ENCODE assay signal across 14 cellular contexts in genomic region chr7:16740996-16741395, GRCh38.
"Had no signal": no experiment of that assay in that cellular context is flagged by ENCODE, and none has a peak within 500 bp of the region (broad histone marks: within the 10 kb centered on the region; RNA-seq: fewer than 3 reads in every experiment).

No MANE protein-coding gene starts in this region.

- ATAC-seq: activated CD8-positive, alpha-beta memory T cell treated with anti-CD3 and anti-CD28 coated beads, Interleukin-2, amount 10 ng/mL, durations not matched to agents 7 days and 5 days had no signal

- H3K27ac ChIP-seq: psoas muscle had no signal

- H3K9me3 ChIP-seq: psoas muscle, sigmoid colon, stomach had no signal

- H3K27ac Mint-ChIP-seq: activated CD8-positive, alpha-beta memory T cell treated with anti-CD3 and anti-CD28 coated beads, Interleukin-2, amount 10 ng/mL, durations not matched to agents 7 days and 5 days; activated naive CD8-positive, alpha-beta T cell; activated T-cell treated with anti-CD3 and anti-CD28 coated beads, Interleukin-2, amount 50 U/mL, for 24 hours; natural killer cell treated with Interleukin-12 subunit alpha and Interleukin-12 subunit beta and Interleukin-15 and Interleukin-18, amount 100 ng/mL, for 72 hours; T-helper 2 cell treated with Interferon-gamma antibody and Interleukin-4, amounts not matched to agents 5 μg/mL and 100 μg/mL, for 36 hours had no signal

- H3K9me3 Mint-ChIP-seq: activated T-cell treated with anti-CD3 and anti-CD28 coated beads, Interleukin-2, amount 50 U/mL, for 24 hours; natural killer cell treated with Interleukin-12 subunit alpha and Interleukin-12 subunit beta and Interleukin-15 and Interleukin-18, amount 100 ng/mL, for 72 hours; T-helper 2 cell treated with Interferon-gamma antibody and Interleukin-4, amounts not matched to agents 5 μg/mL and 100 μg/mL, for 36 hours had no signal

- DNase-seq: activated CD4-positive, alpha-beta T cell treated with anti-CD3 and anti-CD28 coated beads, Interleukin-2, amount 50 U/mL, for 48 hours; activated CD8-positive, alpha-beta memory T cell treated with anti-CD3 and anti-CD28 coated beads, Interleukin-2, amount 10 ng/mL, durations not matched to agents 7 days and 5 days; activated effector memory CD4-positive, alpha-beta T cell treated with Interleukin-2 at 50 U/mL for 16 hours; activated T-cell treated with anti-CD3 and anti-CD28 coated beads, Interleukin-2, amount 50 U/mL, for 24 hours; nucleus accumbens; psoas muscle; sigmoid colon; stimulated activated CD4-positive, alpha-beta T cell treated with anti-CD3 and anti-CD28 coated beads, Interleukin-12 subunit alpha, Interleukin-12 subunit beta, amount 100 ng/mL, for 4 hours; stomach; SW 1271 had no signal

- H3K27me3 Mint-ChIP-seq: activated CD8-positive, alpha-beta memory T cell treated with anti-CD3 and anti-CD28 coated beads, Interleukin-2, amount 10 ng/mL, durations not matched to agents 7 days and 5 days; activated naive CD8-positive, alpha-beta T cell; activated T-cell treated with anti-CD3 and anti-CD28 coated beads, Interleukin-2, amount 50 U/mL, for 24 hours had no signal

- H3K4me1 ChIP-seq: psoas muscle had no signal

- H3K36me3 Mint-ChIP-seq: activated CD8-positive, alpha-beta memory T cell treated with anti-CD3 and anti-CD28 coated beads, Interleukin-2, amount 10 ng/mL, durations not matched to agents 7 days and 5 days; activated naive CD8-positive, alpha-beta T cell; natural killer cell treated with Interleukin-12 subunit alpha and Interleukin-12 subunit beta and Interleukin-15 and Interleukin-18, amount 100 ng/mL, for 72 hours had no signal

- H3K36me3 ChIP-seq: sigmoid colon, stomach had no signal

- H3K4me3 ChIP-seq: lung, psoas muscle, sigmoid colon, stomach had no signal

- H3K4me1 Mint-ChIP-seq: activated CD8-positive, alpha-beta memory T cell treated with anti-CD3 and anti-CD28 coated beads, Interleukin-2, amount 10 ng/mL, durations not matched to agents 7 days and 5 days had no signal

- H3K4me3 Mint-ChIP-seq: activated CD8-positive, alpha-beta memory T cell treated with anti-CD3 and anti-CD28 coated beads, Interleukin-2, amount 10 ng/mL, durations not matched to agents 7 days and 5 days; activated naive CD8-positive, alpha-beta T cell; activated T-cell treated with anti-CD3 and anti-CD28 coated beads, Interleukin-2, amount 50 U/mL, for 24 hours; natural killer cell treated with Interleukin-12 subunit alpha and Interleukin-12 subunit beta and Interleukin-15 and Interleukin-18, amount 100 ng/mL, for 72 hours; T-helper 2 cell treated with Interferon-gamma antibody and Interleukin-4, amounts not matched to agents 5 μg/mL and 100 μg/mL, for 36 hours had no signal

- H3K27me3 ChIP-seq: sigmoid colon, stomach had no signal
